19 cellular contexts compared by ENCODE assay signal in the genomic region with DNA sequence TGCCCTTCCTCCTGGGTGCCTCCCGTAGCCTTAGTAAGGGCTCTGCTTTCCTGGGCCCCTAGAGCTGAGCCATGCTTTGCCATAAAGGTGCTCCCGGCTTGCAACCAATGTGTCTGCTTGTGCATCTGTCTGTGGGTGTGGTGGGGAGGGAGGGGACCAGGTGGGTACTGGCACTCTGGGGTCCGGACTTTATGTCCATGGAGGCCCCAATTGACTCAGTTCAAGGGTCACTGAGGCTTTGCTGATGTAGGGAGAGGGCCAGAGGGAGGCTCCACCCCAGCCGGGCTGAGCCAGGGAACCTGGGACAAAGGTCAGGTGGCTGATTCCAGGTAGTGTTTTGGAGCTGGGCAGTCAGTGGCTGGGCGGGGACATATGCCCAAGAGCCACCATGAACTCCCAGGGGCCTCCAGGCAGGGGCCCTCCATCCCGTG. TPM values are rescaled to one million over a fixed set of nuclear protein-coding genes. Genes with fewer than 3 reads are reported as not detected.
"Had no signal": no experiment of that assay in that cellular context is flagged by ENCODE, and none has a peak within 500 bp of the region (broad histone marks: within the 10 kb centered on the region; RNA-seq: fewer than 3 reads in every experiment).

No MANE protein-coding gene starts in this region.

- H3K27ac ChIP-seq: ascending aorta, psoas muscle, sigmoid colon, testis had no signal

- H3K9me3 Mint-ChIP-seq: activated naive CD4-positive, alpha-beta T cell treated with anti-CD3 and anti-CD28 coated beads for 36 hours; activated T-helper 2 cell treated with anti-CD3 and anti-CD28 coated beads, Interferon-gamma antibody, Interleukin-2, Interleukin-4, amounts not matched to agents 10 μg/mL and 5 μg/mL and 100 μg/mL, durations not matched to agents 14 hours and 24 hours and 36 hours; endodermal cell; naive thymus-derived CD4-positive, alpha-beta T cell; stimulated activated naive CD8-positive, alpha-beta T cell treated with anti-CD3 and anti-CD28 coated beads, Interleukin-15, amount 100 ng/mL, for 72 hours had no signal

- H3K4me3 Mint-ChIP-seq: activated naive CD4-positive, alpha-beta T cell treated with anti-CD3 and anti-CD28 coated beads for 36 hours; endodermal cell; stimulated activated naive CD8-positive, alpha-beta T cell treated with anti-CD3 and anti-CD28 coated beads, Interleukin-15, amount 100 ng/mL, for 72 hours had no signal

- H3K4me1 Mint-ChIP-seq: endodermal cell had no signal

- H3K4me3 ChIP-seq: ascending aorta, psoas muscle, sigmoid colon, testis had no signal

- H3K9me3 ChIP-seq: ascending aorta, psoas muscle, sigmoid colon, testis had no signal

- H3K27me3 ChIP-seq: testis had no signal

- H3K4me1 ChIP-seq: psoas muscle, testis had no signal

- H3K36me3 ChIP-seq: ascending aorta, sigmoid colon had no signal

- ATAC-seq: naive thymus-derived CD4-positive, alpha-beta T cell; psoas muscle; stimulated activated naive CD8-positive, alpha-beta T cell treated with anti-CD3 and anti-CD28 coated beads, Interleukin-15, amount 100 ng/mL, for 72 hours had no signal

- DNase-seq: activated CD4-positive, alpha-beta T cell treated with anti-CD3 and anti-CD28 coated beads, Interleukin-2, amount 50 U/mL, for 4 hours; activated CD4-positive, CD25-positive, alpha-beta regulatory T cell treated with anti-CD3 and anti-CD28 coated beads, Interleukin-2, amount 50 U/mL, for 72 hours; activated naive CD4-positive, alpha-beta T cell treated with anti-CD3 and anti-CD28 coated beads for 36 hours; dermis blood vessel endothelial cell; endodermal cell; head of caudate nucleus; midbrain; naive thymus-derived CD4-positive, alpha-beta T cell; nucleus accumbens; psoas muscle; sigmoid colon; stimulated activated CD4-positive, alpha-beta T cell treated with anti-CD3 and anti-CD28 coated beads, Interleukin-1b, Interleukin-23, amount 100 ng/mL, for 48 hours; stimulated activated naive CD8-positive, alpha-beta T cell treated with anti-CD3 and anti-CD28 coated beads, Interleukin-15, amount 100 ng/mL, for 72 hours; T1000; testis had no signal

- H3K27ac Mint-ChIP-seq: activated naive CD4-positive, alpha-beta T cell treated with anti-CD3 and anti-CD28 coated beads for 36 hours; activated T-helper 2 cell treated with anti-CD3 and anti-CD28 coated beads, Interferon-gamma antibody, Interleukin-2, Interleukin-4, amounts not matched to agents 10 μg/mL and 5 μg/mL and 100 μg/mL, durations not matched to agents 14 hours and 24 hours and 36 hours; endodermal cell; stimulated activated naive CD8-positive, alpha-beta T cell treated with anti-CD3 and anti-CD28 coated beads, Interleukin-15, amount 100 ng/mL, for 72 hours had no signal

RNA-seq across cellular contexts. Expression of a gene that starts 26.4 kb away (rescaled TPM):
- total RNA-seq: epithelial cell of proximal tubule, frontal cortex, psoas muscle had no signal

RNA-seq across cellular contexts. Expression of a gene that starts 31.2 kb away (rescaled TPM):
- total RNA-seq: ascending aorta, endodermal cell, frontal cortex, sigmoid colon had no signal
